In the genomic region with DNA sequence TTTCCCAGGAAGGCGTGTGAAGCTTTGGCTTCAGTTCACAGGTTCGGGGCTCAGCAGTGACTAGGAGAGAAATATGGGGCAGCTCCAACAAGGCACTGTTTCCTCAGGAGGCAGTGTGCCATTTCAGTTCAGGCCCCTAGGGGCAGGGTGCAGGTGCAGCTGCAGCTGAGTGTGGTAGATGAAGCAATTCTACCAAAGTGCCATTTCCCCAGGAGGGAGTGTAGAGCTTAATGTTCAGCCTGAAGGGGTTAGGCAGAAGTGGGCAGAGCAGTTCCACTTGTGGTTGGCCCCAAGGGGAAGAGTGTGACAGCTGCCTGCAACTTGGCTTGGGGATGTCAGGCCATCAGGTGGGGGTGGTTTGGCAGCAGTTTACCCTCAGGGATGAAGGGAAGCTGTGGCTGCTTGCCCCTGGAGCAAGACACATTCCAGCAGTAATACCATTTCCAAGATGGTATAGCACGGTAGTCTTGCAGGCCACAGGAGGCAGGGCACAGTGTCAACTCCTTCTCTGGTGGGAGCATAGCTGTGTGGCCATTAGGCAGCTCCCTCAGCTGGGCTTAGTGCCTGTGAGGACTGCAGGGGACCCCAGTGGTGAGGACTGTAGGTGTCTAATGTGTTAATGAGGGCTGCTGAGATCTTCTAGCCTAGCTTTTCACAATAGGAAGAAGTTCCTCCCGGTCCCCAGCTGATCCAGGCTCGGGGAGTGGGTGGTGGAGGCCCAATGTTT, we compare ENCODE assay signal across 1 cellular context.
TF ChIP-seq lines count a peak whose summit lies in the region.

No MANE protein-coding gene starts in this region.

TF ChIP-seq in GM23338, 12 proteins besides CTCF, POLR2A, EP300 and RAD21 (continued from another document):
- TF ChIP-seq, protein P1, sequence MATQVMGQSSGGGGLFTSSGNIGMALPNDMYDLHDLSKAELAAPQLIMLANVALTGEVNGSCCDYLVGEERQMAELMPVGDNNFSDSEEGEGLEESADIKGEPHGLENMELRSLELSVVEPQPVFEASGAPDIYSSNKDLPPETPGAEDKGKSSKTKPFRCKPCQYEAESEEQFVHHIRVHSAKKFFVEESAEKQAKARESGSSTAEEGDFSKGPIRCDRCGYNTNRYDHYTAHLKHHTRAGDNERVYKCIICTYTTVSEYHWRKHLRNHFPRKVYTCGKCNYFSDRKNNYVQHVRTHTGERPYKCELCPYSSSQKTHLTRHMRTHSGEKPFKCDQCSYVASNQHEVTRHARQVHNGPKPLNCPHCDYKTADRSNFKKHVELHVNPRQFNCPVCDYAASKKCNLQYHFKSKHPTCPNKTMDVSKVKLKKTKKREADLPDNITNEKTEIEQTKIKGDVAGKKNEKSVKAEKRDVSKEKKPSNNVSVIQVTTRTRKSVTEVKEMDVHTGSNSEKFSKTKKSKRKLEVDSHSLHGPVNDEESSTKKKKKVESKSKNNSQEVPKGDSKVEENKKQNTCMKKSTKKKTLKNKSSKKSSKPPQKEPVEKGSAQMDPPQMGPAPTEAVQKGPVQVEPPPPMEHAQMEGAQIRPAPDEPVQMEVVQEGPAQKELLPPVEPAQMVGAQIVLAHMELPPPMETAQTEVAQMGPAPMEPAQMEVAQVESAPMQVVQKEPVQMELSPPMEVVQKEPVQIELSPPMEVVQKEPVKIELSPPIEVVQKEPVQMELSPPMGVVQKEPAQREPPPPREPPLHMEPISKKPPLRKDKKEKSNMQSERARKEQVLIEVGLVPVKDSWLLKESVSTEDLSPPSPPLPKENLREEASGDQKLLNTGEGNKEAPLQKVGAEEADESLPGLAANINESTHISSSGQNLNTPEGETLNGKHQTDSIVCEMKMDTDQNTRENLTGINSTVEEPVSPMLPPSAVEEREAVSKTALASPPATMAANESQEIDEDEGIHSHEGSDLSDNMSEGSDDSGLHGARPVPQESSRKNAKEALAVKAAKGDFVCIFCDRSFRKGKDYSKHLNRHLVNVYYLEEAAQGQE (IDR thresholded peaks at IDR 0.05; ENCODE audit: unreplicated experiment), result no peak
- TF ChIP-seq, protein P2, sequence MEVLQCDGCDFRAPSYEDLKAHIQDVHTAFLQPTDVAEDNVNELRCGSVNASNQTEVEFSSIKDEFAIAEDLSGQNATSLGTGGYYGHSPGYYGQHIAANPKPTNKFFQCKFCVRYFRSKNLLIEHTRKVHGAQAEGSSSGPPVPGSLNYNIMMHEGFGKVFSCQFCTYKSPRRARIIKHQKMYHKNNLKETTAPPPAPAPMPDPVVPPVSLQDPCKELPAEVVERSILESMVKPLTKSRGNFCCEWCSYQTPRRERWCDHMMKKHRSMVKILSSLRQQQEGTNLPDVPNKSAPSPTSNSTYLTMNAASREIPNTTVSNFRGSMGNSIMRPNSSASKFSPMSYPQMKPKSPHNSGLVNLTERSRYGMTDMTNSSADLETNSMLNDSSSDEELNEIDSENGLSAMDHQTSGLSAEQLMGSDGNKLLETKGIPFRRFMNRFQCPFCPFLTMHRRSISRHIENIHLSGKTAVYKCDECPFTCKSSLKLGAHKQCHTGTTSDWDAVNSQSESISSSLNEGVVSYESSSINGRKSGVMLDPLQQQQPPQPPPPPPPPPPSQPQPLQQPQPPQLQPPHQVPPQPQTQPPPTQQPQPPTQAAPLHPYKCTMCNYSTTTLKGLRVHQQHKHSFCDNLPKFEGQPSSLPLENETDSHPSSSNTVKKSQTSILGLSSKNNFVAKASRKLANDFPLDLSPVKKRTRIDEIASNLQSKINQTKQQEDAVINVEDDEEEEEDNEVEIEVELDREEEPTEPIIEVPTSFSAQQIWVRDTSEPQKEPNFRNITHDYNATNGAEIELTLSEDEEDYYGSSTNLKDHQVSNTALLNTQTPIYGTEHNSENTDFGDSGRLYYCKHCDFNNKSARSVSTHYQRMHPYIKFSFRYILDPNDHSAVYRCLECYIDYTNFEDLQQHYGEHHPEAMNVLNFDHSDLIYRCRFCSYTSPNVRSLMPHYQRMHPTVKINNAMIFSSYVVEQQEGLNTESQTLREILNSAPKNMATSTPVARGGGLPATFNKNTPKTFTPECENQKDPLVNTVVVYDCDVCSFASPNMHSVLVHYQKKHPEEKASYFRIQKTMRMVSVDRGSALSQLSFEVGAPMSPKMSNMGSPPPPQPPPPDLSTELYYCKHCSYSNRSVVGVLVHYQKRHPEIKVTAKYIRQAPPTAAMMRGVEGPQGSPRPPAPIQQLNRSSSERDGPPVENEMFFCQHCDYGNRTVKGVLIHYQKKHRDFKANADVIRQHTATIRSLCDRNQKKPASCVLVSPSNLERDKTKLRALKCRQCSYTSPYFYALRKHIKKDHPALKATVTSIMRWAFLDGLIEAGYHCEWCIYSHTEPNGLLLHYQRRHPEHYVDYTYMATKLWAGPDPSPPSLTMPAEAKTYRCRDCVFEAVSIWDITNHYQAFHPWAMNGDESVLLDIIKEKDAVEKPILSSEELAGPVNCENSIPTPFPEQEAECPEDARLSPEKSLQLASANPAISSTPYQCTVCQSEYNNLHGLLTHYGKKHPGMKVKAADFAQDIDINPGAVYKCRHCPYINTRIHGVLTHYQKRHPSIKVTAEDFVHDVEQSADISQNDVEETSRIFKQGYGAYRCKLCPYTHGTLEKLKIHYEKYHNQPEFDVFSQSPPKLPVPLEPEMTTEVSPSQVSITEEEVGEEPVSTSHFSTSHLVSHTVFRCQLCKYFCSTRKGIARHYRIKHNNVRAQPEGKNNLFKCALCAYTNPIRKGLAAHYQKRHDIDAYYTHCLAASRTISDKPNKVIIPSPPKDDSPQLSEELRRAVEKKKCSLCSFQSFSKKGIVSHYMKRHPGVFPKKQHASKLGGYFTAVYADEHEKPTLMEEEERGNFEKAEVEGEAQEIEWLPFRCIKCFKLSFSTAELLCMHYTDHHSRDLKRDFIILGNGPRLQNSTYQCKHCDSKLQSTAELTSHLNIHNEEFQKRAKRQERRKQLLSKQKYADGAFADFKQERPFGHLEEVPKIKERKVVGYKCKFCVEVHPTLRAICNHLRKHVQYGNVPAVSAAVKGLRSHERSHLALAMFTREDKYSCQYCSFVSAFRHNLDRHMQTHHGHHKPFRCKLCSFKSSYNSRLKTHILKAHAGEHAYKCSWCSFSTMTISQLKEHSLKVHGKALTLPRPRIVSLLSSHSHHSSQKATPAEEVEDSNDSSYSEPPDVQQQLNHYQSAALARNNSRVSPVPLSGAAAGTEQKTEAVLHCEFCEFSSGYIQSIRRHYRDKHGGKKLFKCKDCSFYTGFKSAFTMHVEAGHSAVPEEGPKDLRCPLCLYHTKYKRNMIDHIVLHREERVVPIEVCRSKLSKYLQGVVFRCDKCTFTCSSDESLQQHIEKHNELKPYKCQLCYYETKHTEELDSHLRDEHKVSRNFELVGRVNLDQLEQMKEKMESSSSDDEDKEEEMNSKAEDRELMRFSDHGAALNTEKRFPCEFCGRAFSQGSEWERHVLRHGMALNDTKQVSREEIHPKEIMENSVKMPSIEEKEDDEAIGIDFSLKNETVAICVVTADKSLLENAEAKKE (CRISPR knock-in tag; IDR thresholded peaks at IDR 0.05), result no peak
- TF ChIP-seq STAT1 (IDR thresholded peaks at IDR 0.05; ENCODE audit: unreplicated experiment), result no peak
- no peak for TF ChIP-seq EZH2 (IDR thresholded peaks at IDR 0.05; ENCODE audit: low read depth, unreplicated experiment)
- no peak for TF ChIP-seq POLR2AphosphoS5 (IDR thresholded peaks at IDR 0.05; ENCODE audit: low read depth)
- TF ChIP-seq, protein P3, sequence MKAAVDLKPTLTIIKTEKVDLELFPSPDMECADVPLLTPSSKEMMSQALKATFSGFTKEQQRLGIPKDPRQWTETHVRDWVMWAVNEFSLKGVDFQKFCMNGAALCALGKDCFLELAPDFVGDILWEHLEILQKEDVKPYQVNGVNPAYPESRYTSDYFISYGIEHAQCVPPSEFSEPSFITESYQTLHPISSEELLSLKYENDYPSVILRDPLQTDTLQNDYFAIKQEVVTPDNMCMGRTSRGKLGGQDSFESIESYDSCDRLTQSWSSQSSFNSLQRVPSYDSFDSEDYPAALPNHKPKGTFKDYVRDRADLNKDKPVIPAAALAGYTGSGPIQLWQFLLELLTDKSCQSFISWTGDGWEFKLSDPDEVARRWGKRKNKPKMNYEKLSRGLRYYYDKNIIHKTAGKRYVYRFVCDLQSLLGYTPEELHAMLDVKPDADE (IDR thresholded peaks at IDR 0.05), result no peak
- no peak for TF ChIP-seq ZNF331 (CRISPR knock-in tag; IDR thresholded peaks at IDR 0.05; ENCODE audit: low read depth)
- no peak for TF ChIP-seq NANOG (IDR thresholded peaks at IDR 0.05; ENCODE audit: borderline replicate concordance)
- no peak for TF ChIP-seq ZNF114 (CRISPR knock-in tag; IDR thresholded peaks at IDR 0.05)
